In genomic region chr6:14211596-14211961, GRCh38 we compare ENCODE assay signal across 8 cellular contexts.
DNase-seq lines count a peak whose midpoint lies in the region; ATAC-seq and TF ChIP-seq lines count a peak whose summit lies in the region.

No MANE protein-coding gene starts in this region.

- H3K27me3 ChIP-seq in GM23338 (ENCODE audit: insufficient read depth) (peaks cover 13% of the 10 kb centered on the region; the same call in 1 of the 2 replicates), Panc1 (ENCODE audit: control insufficient read depth, insufficient read depth, low read length) (peaks cover 2% of the 10 kb centered on the region; the same call in 1 of the 2 replicates)

- intact Hi-C loops in Panc1 (cut with micrococcal nuclease; ENCODE audit: unreplicated experiment): loop anchor here (10.0 kb wide), 1 partner anchor 1283 kb away; no protein-coding TSS in a partner anchor

- TF ChIP-seq CTCF in GM23338 (conservative IDR thresholded peaks at IDR 0.05; ENCODE audit: low read depth in 2 of 2) (no peak; a peak in 1 of 4 replicates), Panc1 (IDR thresholded peaks at IDR 0.05) (no peak), choroid plexus epithelial cell (conservative IDR thresholded peaks at IDR 0.05; ENCODE audit: low read depth, low read length) (no peak)

- CTCF ChIA-PET in Panc1 (lab: Charles Lee): interaction anchor here (0.6 kb wide), 1 partner anchor 509 kb away, joined by 3 read pairs; no protein-coding TSS in a partner anchor

- H3K27ac Mint-ChIP-seq in GM23338: peak overlapping the region; percentile 70; the same call in 1 of the 2 replicates

- POLR2A ChIA-PET in Panc1 (lab: Charles Lee): no interaction called here

- H4K20me1 ChIP-seq in GM23338 (replicated peaks; ENCODE audit: insufficient read depth): no peaks in the 10 kb centered on the region

- peaks cover 11% of the 10 kb centered on the region for H3F3A ChIP-seq in GM23338 (replicated peaks; ENCODE audit: low read depth)

- DNase-seq in COLO668 (lab: John Stamatoyannopoulos, UW; ENCODE audit: unreplicated experiment) (peak; percentile 19), GM23338 (ENCODE audit: low spot score) (peak; percentile 70), Panc1 (ENCODE audit: low read depth, low spot score) (no peak), choroid plexus epithelial cell (ENCODE audit: low read depth) (peak; percentile 45), left kidney (ENCODE audit: low read depth, low spot score) (peak; percentile 75), middle frontal gyrus (ENCODE audit: extremely low spot score, low spot score) (no peak)
- peak; percentile 37 for DNase-seq in stimulated activated naive CD4-positive, alpha-beta T cell treated with Interleukin-2 at 50 U/mL for 16 hours (lab: John Stamatoyannopoulos, UW)

- peak overlapping the region; percentile 68 for H3K4me3 Mint-ChIP-seq in GM23338

- no peaks in the 10 kb centered on the region; the same call in 1 of the 2 replicates for H3K79me2 ChIP-seq in GM23338 (replicated peaks; ENCODE audit: insufficient read depth)

- peak overlapping the region; percentile 96; the same call in 1 of the 2 replicates for H2AFZ ChIP-seq in GM23338

- H3K27me3 Mint-ChIP-seq in GM23338 (ENCODE audit: insufficient read depth, low read depth, poor library complexity): peaks cover 20% of the 10 kb centered on the region

- BruUV-seq in Panc1 (replicated peaks; lab: Mats Ljungman, UMichigan): no TSS peak

- ATAC-seq in GM23338 (peak; percentile 70), Panc1 (peak; percentile 20; the same call in 1 of the 2 replicates), HG03039 (IDR thresholded peaks at IDR 0.05; ENCODE audit: unreplicated experiment) (no peak)

- H3K36me3 Mint-ChIP-seq in GM23338 (ENCODE audit: low read depth): peaks cover 16% of the 10 kb centered on the region

- in situ Hi-C loops in Panc1 (cut with HindIII; ENCODE audit: low pct_unique_long_range_greater_than_20kb, low sequenced_read_pairs): no loop called here

- peak overlapping the region; percentile 91 for H3K4me2 ChIP-seq in GM23338

- H3K9me3 Mint-ChIP-seq in GM23338: peaks cover 20% of the 10 kb centered on the region

- H3K9me3 ChIP-seq in Panc1 (ENCODE audit: control insufficient read depth, insufficient read depth, low read depth, low read length): no peaks in the 10 kb centered on the region

- peaks cover 13% of the 10 kb centered on the region; the same call in 1 of the 2 replicates for H3K9me2 ChIP-seq in GM23338 (ENCODE audit: insufficient read depth)

- H3K4me1 ChIP-seq in GM23338 (ENCODE audit: insufficient read depth): peaks cover 14% of the 10 kb centered on the region
- peaks cover 4% of the 10 kb centered on the region; the same call in 1 of the 2 replicates for H3K4me1 ChIP-seq in Panc1 (ENCODE audit: control insufficient read depth, insufficient read depth, low read length)

- H3K36me3 ChIP-seq in GM23338 (ENCODE audit: insufficient read depth) (no peaks in the 10 kb centered on the region; the same call in 1 of the 2 replicates), Panc1 (ENCODE audit: control insufficient read depth, insufficient read depth, low read length) (no peaks in the 10 kb centered on the region)

- H3K27ac ChIP-seq in GM23338 (ENCODE audit: low read depth): peak overlapping the region; percentile 63; the same call in 1 of the 2 replicates
- H3K27ac ChIP-seq in Panc1 (ENCODE audit: low read length): no peak overlapping the region

- peaks cover 14% of the 10 kb centered on the region for H3K4me1 Mint-ChIP-seq in GM23338

- peak overlapping the region; percentile 57 for H3K4me3 ChIP-seq in GM23338
- H3K4me3 ChIP-seq in Panc1 (ENCODE audit: low read depth in 2 of 2, low read length in 2 of 2): peak overlapping the region; percentile 41 to 66
- peak overlapping the region; percentile 66 for H3K4me3 ChIP-seq in choroid plexus epithelial cell (ENCODE audit: low read depth, low read length)

TF ChIP-seq in GM23338, 12 proteins besides CTCF, POLR2A, EP300 and RAD21:
- TF ChIP-seq, protein P1, sequence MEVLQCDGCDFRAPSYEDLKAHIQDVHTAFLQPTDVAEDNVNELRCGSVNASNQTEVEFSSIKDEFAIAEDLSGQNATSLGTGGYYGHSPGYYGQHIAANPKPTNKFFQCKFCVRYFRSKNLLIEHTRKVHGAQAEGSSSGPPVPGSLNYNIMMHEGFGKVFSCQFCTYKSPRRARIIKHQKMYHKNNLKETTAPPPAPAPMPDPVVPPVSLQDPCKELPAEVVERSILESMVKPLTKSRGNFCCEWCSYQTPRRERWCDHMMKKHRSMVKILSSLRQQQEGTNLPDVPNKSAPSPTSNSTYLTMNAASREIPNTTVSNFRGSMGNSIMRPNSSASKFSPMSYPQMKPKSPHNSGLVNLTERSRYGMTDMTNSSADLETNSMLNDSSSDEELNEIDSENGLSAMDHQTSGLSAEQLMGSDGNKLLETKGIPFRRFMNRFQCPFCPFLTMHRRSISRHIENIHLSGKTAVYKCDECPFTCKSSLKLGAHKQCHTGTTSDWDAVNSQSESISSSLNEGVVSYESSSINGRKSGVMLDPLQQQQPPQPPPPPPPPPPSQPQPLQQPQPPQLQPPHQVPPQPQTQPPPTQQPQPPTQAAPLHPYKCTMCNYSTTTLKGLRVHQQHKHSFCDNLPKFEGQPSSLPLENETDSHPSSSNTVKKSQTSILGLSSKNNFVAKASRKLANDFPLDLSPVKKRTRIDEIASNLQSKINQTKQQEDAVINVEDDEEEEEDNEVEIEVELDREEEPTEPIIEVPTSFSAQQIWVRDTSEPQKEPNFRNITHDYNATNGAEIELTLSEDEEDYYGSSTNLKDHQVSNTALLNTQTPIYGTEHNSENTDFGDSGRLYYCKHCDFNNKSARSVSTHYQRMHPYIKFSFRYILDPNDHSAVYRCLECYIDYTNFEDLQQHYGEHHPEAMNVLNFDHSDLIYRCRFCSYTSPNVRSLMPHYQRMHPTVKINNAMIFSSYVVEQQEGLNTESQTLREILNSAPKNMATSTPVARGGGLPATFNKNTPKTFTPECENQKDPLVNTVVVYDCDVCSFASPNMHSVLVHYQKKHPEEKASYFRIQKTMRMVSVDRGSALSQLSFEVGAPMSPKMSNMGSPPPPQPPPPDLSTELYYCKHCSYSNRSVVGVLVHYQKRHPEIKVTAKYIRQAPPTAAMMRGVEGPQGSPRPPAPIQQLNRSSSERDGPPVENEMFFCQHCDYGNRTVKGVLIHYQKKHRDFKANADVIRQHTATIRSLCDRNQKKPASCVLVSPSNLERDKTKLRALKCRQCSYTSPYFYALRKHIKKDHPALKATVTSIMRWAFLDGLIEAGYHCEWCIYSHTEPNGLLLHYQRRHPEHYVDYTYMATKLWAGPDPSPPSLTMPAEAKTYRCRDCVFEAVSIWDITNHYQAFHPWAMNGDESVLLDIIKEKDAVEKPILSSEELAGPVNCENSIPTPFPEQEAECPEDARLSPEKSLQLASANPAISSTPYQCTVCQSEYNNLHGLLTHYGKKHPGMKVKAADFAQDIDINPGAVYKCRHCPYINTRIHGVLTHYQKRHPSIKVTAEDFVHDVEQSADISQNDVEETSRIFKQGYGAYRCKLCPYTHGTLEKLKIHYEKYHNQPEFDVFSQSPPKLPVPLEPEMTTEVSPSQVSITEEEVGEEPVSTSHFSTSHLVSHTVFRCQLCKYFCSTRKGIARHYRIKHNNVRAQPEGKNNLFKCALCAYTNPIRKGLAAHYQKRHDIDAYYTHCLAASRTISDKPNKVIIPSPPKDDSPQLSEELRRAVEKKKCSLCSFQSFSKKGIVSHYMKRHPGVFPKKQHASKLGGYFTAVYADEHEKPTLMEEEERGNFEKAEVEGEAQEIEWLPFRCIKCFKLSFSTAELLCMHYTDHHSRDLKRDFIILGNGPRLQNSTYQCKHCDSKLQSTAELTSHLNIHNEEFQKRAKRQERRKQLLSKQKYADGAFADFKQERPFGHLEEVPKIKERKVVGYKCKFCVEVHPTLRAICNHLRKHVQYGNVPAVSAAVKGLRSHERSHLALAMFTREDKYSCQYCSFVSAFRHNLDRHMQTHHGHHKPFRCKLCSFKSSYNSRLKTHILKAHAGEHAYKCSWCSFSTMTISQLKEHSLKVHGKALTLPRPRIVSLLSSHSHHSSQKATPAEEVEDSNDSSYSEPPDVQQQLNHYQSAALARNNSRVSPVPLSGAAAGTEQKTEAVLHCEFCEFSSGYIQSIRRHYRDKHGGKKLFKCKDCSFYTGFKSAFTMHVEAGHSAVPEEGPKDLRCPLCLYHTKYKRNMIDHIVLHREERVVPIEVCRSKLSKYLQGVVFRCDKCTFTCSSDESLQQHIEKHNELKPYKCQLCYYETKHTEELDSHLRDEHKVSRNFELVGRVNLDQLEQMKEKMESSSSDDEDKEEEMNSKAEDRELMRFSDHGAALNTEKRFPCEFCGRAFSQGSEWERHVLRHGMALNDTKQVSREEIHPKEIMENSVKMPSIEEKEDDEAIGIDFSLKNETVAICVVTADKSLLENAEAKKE (CRISPR knock-in tag; IDR thresholded peaks at IDR 0.05): peak; percentile 4; the same call in 1 of the 2 replicates
- TF ChIP-seq POLR2AphosphoS5 (IDR thresholded peaks at IDR 0.05; ENCODE audit: low read depth): no peak

Comparison
In these comparisons a context has a peak if more than half of its experiments do, and no peak if none do; other contexts are left out.
1. DNase-seq: peak in COLO668 (single experiment), GM23338 (single experiment), choroid plexus epithelial cell (single experiment), left kidney (single experiment) and stimulated activated naive CD4-positive, alpha-beta T cell treated with Interleukin-2 at 50 U/mL for 16 hours (single experiment); none in Panc1 (single experiment) and middle frontal gyrus (single experiment).
2. Peak in every context shown above with its lines, with median percentiles within 50 percentile points of each other: H3K4me3 ChIP-seq.